In the genomic region with DNA sequence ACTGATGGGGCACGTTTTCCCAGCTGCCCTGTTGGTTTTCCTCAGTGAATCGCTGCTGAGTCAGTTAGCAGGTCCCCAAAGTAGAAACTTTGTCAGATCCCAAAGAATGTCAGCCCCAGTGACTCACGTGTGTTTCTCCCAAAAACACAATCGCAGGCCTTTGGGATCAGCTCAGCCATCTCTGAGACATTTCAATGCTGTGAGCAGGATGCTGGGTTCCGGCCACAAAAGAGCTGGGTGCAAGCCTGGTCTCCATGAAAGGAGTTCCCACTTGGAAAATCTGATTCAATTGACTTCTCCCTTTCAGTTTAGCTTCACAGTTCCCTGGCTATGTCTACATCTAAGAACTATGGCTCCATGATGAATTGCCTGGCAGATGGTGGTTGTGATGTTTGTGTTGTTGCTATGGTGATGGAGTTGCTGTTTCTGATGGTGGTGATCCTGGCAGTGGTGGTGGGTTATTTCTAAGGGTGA, we compare ENCODE assay signal across 12 cellular contexts. TPM values are rescaled to one million over a fixed set of nuclear protein-coding genes. Genes with fewer than 3 reads are reported as not detected.
DNase-seq lines count a peak whose midpoint lies in the region; ATAC-seq and TF ChIP-seq lines count a peak whose summit lies in the region.
"Had no signal": no experiment of that assay in that cellular context is flagged by ENCODE, and none has a peak within 500 bp of the region (broad histone marks: within the 10 kb centered on the region; RNA-seq: fewer than 3 reads in every experiment).

No MANE protein-coding gene starts in this region.

- H4K20me1 ChIP-seq in GM23248 (ENCODE audit: insufficient read depth): no peaks in the 10 kb centered on the region

- DNase-seq in A172 (ENCODE audit: low spot score): peak; percentile 93
- peak; percentile 99 for DNase-seq in GM23248
- peak; percentile 49 for DNase-seq in adipocyte (ENCODE audit: low read depth)
- peak; percentile 83 to 93 for DNase-seq in foreskin keratinocyte
- no peak for DNase-seq in T-helper 2 cell
- no peak for DNase-seq in stimulated activated effector memory CD8-positive, alpha-beta T cell treated with anti-CD3 and anti-CD28 coated beads, Interleukin-12 subunit alpha, Interleukin-12 subunit beta, amount 100 ng/mL, for 72 hours (ENCODE audit: low spot score in 2 of 2)
- DNase-seq in stimulated activated naive B cell treated with anti-CD40 and anti-IgM and Interleukin-4, amounts not matched to agents 10 μg/mL and 1 μg/mL and 100 μg/mL, for 72 hours: no peak
- DNase-seq: activated T-cell treated with anti-CD3 and anti-CD28 coated beads, Interleukin-2, amount 50 U/mL, for 48 hours; CD8-positive, alpha-beta T cell; nephron progenitor cell had no signal

- H3K9ac ChIP-seq in GM23248 (peak overlapping the region; percentile 83), adipocyte (ENCODE audit: low read length) (peak overlapping the region; percentile 66)

- H3K36me3 ChIP-seq in GM23248 (ENCODE audit: low read depth): no peaks in the 10 kb centered on the region
- no peaks in the 10 kb centered on the region for H3K36me3 ChIP-seq in adipocyte (ENCODE audit: control insufficient read depth, insufficient read depth, low read length, severe bottlenecking)

- no peaks in the 10 kb centered on the region for H3K27me3 ChIP-seq in GM23248 (replicated peaks; ENCODE audit: insufficient read depth)
- no peaks in the 10 kb centered on the region for H3K27me3 ChIP-seq in adipocyte (replicated peaks; ENCODE audit: control insufficient read depth, insufficient read depth, low read length)
- no peaks in the 10 kb centered on the region for H3K27me3 ChIP-seq in foreskin keratinocyte

- H3K27ac Mint-ChIP-seq in stimulated activated effector memory CD8-positive, alpha-beta T cell treated with anti-CD3 and anti-CD28 coated beads, Interleukin-12 subunit alpha, Interleukin-12 subunit beta, amount 100 ng/mL, for 72 hours: no peak overlapping the region
- no peak overlapping the region for H3K27ac Mint-ChIP-seq in stimulated activated naive B cell treated with anti-CD40 and anti-IgM and Interleukin-4, amounts not matched to agents 10 μg/mL and 1 μg/mL and 100 μg/mL, for 72 hours
- H3K27ac Mint-ChIP-seq: CD8-positive, alpha-beta T cell; nephron progenitor cell; stimulated activated naive CD8-positive, alpha-beta T cell treated with anti-CD3 and anti-CD28 coated beads, Interleukin-15, Interleukin-2, amounts not matched to agents 100 ng/mL and 50 ng/mL, for 24 hours had no signal

- no peaks in the 10 kb centered on the region for H3K27me3 Mint-ChIP-seq in stimulated activated naive B cell treated with anti-CD40 and anti-IgM and Interleukin-4, amounts not matched to agents 10 μg/mL and 1 μg/mL and 100 μg/mL, for 72 hours
- H3K27me3 Mint-ChIP-seq: stimulated activated naive CD8-positive, alpha-beta T cell treated with anti-CD3 and anti-CD28 coated beads, Interleukin-15, Interleukin-2, amounts not matched to agents 100 ng/mL and 50 ng/mL, for 24 hours had no signal

- H3K9me3 ChIP-seq in GM23248 (ENCODE audit: low read depth): no peaks in the 10 kb centered on the region
- no peaks in the 10 kb centered on the region for H3K9me3 ChIP-seq in adipocyte (ENCODE audit: control insufficient read depth, low read length)

- no peak overlapping the region for H3K4me3 Mint-ChIP-seq in stimulated activated effector memory CD8-positive, alpha-beta T cell treated with anti-CD3 and anti-CD28 coated beads, Interleukin-12 subunit alpha, Interleukin-12 subunit beta, amount 100 ng/mL, for 72 hours
- no peak overlapping the region for H3K4me3 Mint-ChIP-seq in stimulated activated naive B cell treated with anti-CD40 and anti-IgM and Interleukin-4, amounts not matched to agents 10 μg/mL and 1 μg/mL and 100 μg/mL, for 72 hours
- H3K4me3 Mint-ChIP-seq: CD8-positive, alpha-beta T cell; nephron progenitor cell; stimulated activated naive CD8-positive, alpha-beta T cell treated with anti-CD3 and anti-CD28 coated beads, Interleukin-15, Interleukin-2, amounts not matched to agents 100 ng/mL and 50 ng/mL, for 24 hours had no signal

- H3F3A ChIP-seq in GM23248 (ENCODE audit: insufficient read depth): peaks cover 38% of the 10 kb centered on the region

- H3K27ac ChIP-seq in GM23248 (peak overlapping the region; percentile 100), foreskin keratinocyte (peak overlapping the region; percentile 60)

- peaks cover 12% of the 10 kb centered on the region for H3K4me1 Mint-ChIP-seq in stimulated activated effector memory CD8-positive, alpha-beta T cell treated with anti-CD3 and anti-CD28 coated beads, Interleukin-12 subunit alpha, Interleukin-12 subunit beta, amount 100 ng/mL, for 72 hours
- peaks cover 0 to 3% of the 10 kb centered on the region in 2 donors for H3K4me1 Mint-ChIP-seq in stimulated activated naive B cell treated with anti-CD40 and anti-IgM and Interleukin-4, amounts not matched to agents 10 μg/mL and 1 μg/mL and 100 μg/mL, for 72 hours

- H3K4me1 ChIP-seq in GM23248 (ENCODE audit: insufficient read depth) (peaks cover 48% of the 10 kb centered on the region), adipocyte (ENCODE audit: control insufficient read depth, insufficient read depth, low read length) (peaks cover 58% of the 10 kb centered on the region), foreskin keratinocyte (peaks cover 25% of the 10 kb centered on the region)

- peaks cover 21% of the 10 kb centered on the region for H3K79me2 ChIP-seq in GM23248 (ENCODE audit: insufficient read depth)

- peak overlapping the region; percentile 46 for H3K4me2 ChIP-seq in GM23248 (ENCODE audit: unreplicated experiment)

- WGBS in GM23248 (ENCODE audit: low coverage in 1 of 2, low lambda C conversion rate in 2 of 2, missing lambda C conversion rate in 2 of 2), 2 experiments: 0 to 1% methylated on average over 5 of the region's 5 CpGs

- TF ChIP-seq CTCF in foreskin keratinocyte (conservative IDR thresholded peaks at IDR 0.05): no peak

- peak overlapping the region; percentile 40 for H3K4me3 ChIP-seq in GM23248
- peak overlapping the region; percentile 43 for H3K4me3 ChIP-seq in adipocyte (ENCODE audit: low read length)

- no peaks in the 10 kb centered on the region for H3K36me3 Mint-ChIP-seq in stimulated activated effector memory CD8-positive, alpha-beta T cell treated with anti-CD3 and anti-CD28 coated beads, Interleukin-12 subunit alpha, Interleukin-12 subunit beta, amount 100 ng/mL, for 72 hours
- H3K36me3 Mint-ChIP-seq in stimulated activated naive B cell treated with anti-CD40 and anti-IgM and Interleukin-4, amounts not matched to agents 10 μg/mL and 1 μg/mL and 100 μg/mL, for 72 hours: peaks cover 1 to 9% of the 10 kb centered on the region in 2 donors
- H3K36me3 Mint-ChIP-seq: CD8-positive, alpha-beta T cell had no signal

- H3K9me3 Mint-ChIP-seq in stimulated activated effector memory CD8-positive, alpha-beta T cell treated with anti-CD3 and anti-CD28 coated beads, Interleukin-12 subunit alpha, Interleukin-12 subunit beta, amount 100 ng/mL, for 72 hours: no peaks in the 10 kb centered on the region
- peaks cover 2 to 5% of the 10 kb centered on the region in 2 donors for H3K9me3 Mint-ChIP-seq in stimulated activated naive B cell treated with anti-CD40 and anti-IgM and Interleukin-4, amounts not matched to agents 10 μg/mL and 1 μg/mL and 100 μg/mL, for 72 hours
- H3K9me3 Mint-ChIP-seq: nephron progenitor cell; stimulated activated naive CD8-positive, alpha-beta T cell treated with anti-CD3 and anti-CD28 coated beads, Interleukin-15, Interleukin-2, amounts not matched to agents 100 ng/mL and 50 ng/mL, for 24 hours had no signal

- in situ Hi-C loops in GM23248 (cut with MboI): no loop called here

- ATAC-seq in foreskin keratinocyte: peak; percentile 82
- no peak for ATAC-seq in HG03135 (IDR thresholded peaks at IDR 0.05; ENCODE audit: unreplicated experiment)
- no peak for ATAC-seq in stimulated activated effector memory CD8-positive, alpha-beta T cell treated with anti-CD3 and anti-CD28 coated beads, Interleukin-12 subunit alpha, Interleukin-12 subunit beta, amount 100 ng/mL, for 72 hours
- ATAC-seq in stimulated activated naive B cell treated with anti-CD40 and anti-IgM and Interleukin-4, amounts not matched to agents 10 μg/mL and 1 μg/mL and 100 μg/mL, for 72 hours (replicated peaks): no peak
- ATAC-seq: CD8-positive, alpha-beta T cell had no signal

- H2AFZ ChIP-seq in GM23248: no peak overlapping the region

- H3K9me2 ChIP-seq in GM23248 (ENCODE audit: insufficient read depth): no peaks in the 10 kb centered on the region; the same call in 1 of the 2 replicates

RNA-seq across cellular contexts. Expression of gene MYEOV, which starts 28.0 kb away (rescaled TPM):
- total RNA-seq in A172 (2014; rRNA removed; shearing (Covaris generic)): 68.7 and 130 TPM in 2 replicates
- total RNA-seq in GM23248 (2014; rRNA removed; shearing (Covaris generic)): 0.63 and 0.86 TPM in 2 replicates
- polyA plus RNA-seq in GM23248 (2016; fragmentation: Nextera tagmentation; extraction: Ambion mirVana): 7.2 and 8.7 TPM in 2 replicates
- total RNA-seq in foreskin keratinocyte: 3.0 and 5.4 TPM in 2 replicates
- polyA plus RNA-seq in foreskin keratinocyte: 2.1 and 4.4 TPM in 2 replicates

Comparison
In these comparisons a context has a peak if more than half of its experiments do, and no peak if none do; other contexts are left out.
1. DNase-seq: peak in A172 (single experiment), GM23248 (single experiment), adipocyte (single experiment) and foreskin keratinocyte (2 of 2); none in T-helper 2 cell (0 of 5), stimulated activated effector memory CD8-positive, alpha-beta T cell treated with anti-CD3 and anti-CD28 coated beads, Interleukin-12 subunit alpha, Interleukin-12 subunit beta, amount 100 ng/mL, for 72 hours (0 of 2) and stimulated activated naive B cell treated with anti-CD40 and anti-IgM and Interleukin-4, amounts not matched to agents 10 μg/mL and 1 μg/mL and 100 μg/mL, for 72 hours (single experiment).
2. RNA of gene MYEOV, which starts 28.0 kb away (total RNA-seq): 68.7 to 130 TPM in A172; 3.0 to 5.4 TPM in foreskin keratinocyte and 0.63 to 0.86 TPM in GM23248; every median in the first group is over 10 times any median in the second.